Comparison of ENCODE assay signal across 17 cellular contexts in the genomic region with DNA sequence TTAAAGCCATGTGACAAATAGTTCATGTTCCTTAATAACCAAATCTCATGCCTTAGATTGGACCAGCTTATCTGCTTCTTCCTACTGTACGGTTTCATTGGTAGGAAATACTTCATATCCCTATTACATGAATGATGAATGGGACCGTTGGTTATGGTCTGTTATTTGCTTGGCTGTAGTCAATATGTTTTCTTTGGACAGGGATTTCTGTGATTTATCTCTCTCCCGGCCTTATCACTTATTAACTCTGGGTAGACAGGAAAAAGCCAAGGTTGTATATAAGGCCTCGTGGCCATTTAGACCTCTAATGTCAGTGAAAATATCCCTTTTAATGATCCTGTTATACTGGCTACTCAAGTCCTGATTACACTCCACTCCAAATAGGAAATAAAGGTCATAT.
"Had no signal": no experiment of that assay in that cellular context is flagged by ENCODE, and none has a peak within 500 bp of the region (broad histone marks: within the 10 kb centered on the region; RNA-seq: fewer than 3 reads in every experiment).

No MANE protein-coding gene starts in this region.

- DNase-seq: activated CD4-positive, alpha-beta T cell treated with anti-CD3 and anti-CD28 coated beads for 4 hours; activated naive CD4-positive, alpha-beta T cell treated with anti-CD3 and anti-CD28 coated beads for 36 hours; dermis blood vessel endothelial cell; endodermal cell; foreskin fibroblast; head of caudate nucleus; left lung; posterior cingulate gyrus; spleen; stimulated activated CD4-positive, alpha-beta T cell treated with anti-CD3 and anti-CD28 coated beads, Interleukin-1b, Interleukin-23, amount 100 ng/mL, for 48 hours; stimulated activated naive B cell treated with anti-CD40 and anti-IgM and Interleukin-4, amounts not matched to agents 10 μg/mL and 1 μg/mL and 100 μg/mL, for 72 hours; substantia nigra; T-cell; T1000; upper lobe of left lung had no signal

- H3K36me3 ChIP-seq: left lung, SJSA1, spleen, upper lobe of left lung had no signal

- H3K36me3 Mint-ChIP-seq: T-cell had no signal

- ATAC-seq: stimulated activated naive B cell treated with anti-CD40 and anti-IgM and Interleukin-4, amounts not matched to agents 10 μg/mL and 1 μg/mL and 100 μg/mL, for 72 hours; T-cell had no signal

- H3K4me3 ChIP-seq: left lung, SJSA1, spleen, upper lobe of left lung had no signal

- H3K27ac ChIP-seq: left lung, SJSA1 had no signal

- H3K9me3 Mint-ChIP-seq: activated naive CD4-positive, alpha-beta T cell treated with anti-CD3 and anti-CD28 coated beads for 36 hours; central memory CD8-positive, alpha-beta T cell; endodermal cell had no signal

- H3K27ac Mint-ChIP-seq: activated naive CD4-positive, alpha-beta T cell treated with anti-CD3 and anti-CD28 coated beads for 36 hours; endodermal cell; stimulated activated naive B cell treated with anti-CD40 and anti-IgM and Interleukin-4, amounts not matched to agents 10 μg/mL and 1 μg/mL and 100 μg/mL, for 72 hours; T-cell had no signal

- H3K27me3 ChIP-seq: left lung, SJSA1, spleen, upper lobe of left lung had no signal

- H3K4me1 Mint-ChIP-seq: central memory CD8-positive, alpha-beta T cell had no signal

- H3K4me1 ChIP-seq: left lung had no signal

- H3K27me3 Mint-ChIP-seq: stimulated activated naive B cell treated with anti-CD40 and anti-IgM and Interleukin-4, amounts not matched to agents 10 μg/mL and 1 μg/mL and 100 μg/mL, for 72 hours had no signal

- H3K4me3 Mint-ChIP-seq: activated naive CD4-positive, alpha-beta T cell treated with anti-CD3 and anti-CD28 coated beads for 36 hours; central memory CD8-positive, alpha-beta T cell; endodermal cell; stimulated activated naive B cell treated with anti-CD40 and anti-IgM and Interleukin-4, amounts not matched to agents 10 μg/mL and 1 μg/mL and 100 μg/mL, for 72 hours; T-cell had no signal

- H3K9me3 ChIP-seq: left lung, SJSA1, spleen, upper lobe of left lung had no signal
